ENCODE assay signal across 1 cellular context in genomic region chr13:27665333-27665732, GRCh38.
TF ChIP-seq lines count a peak whose summit lies in the region.

No MANE protein-coding gene starts in this region.

TF ChIP-seq in GM23338, 12 proteins besides CTCF, POLR2A, EP300 and RAD21 (continued from another document):
- TF ChIP-seq REST (IDR thresholded peaks at IDR 0.05; ENCODE audit: unreplicated experiment), result no peak
- no peak for TF ChIP-seq JUNB (IDR thresholded peaks at IDR 0.05; ENCODE audit: unreplicated experiment)
